8 cellular contexts compared by ENCODE assay signal in the genomic region with DNA sequence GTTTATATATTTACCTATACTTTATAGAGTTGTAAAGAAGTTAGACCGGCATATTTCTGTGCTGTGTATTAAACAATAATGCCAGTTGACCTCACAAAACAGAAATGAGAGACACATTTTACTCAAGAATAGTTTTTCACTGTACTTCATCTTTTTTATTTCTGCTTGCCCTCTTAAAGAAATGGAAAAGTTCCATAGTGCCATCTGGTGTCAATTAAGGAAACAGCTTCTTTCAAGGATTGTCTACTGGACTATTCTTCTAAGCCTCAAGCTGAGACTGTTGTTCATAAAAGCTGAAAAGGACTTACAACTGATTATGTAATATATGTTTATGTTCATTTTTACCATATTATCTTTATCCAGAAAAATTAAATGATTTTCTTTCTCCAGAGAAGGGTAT.
A peak's percentile ranks its signal among the peaks of the same experiment; 100 is the strongest.
DNase-seq lines count a peak whose midpoint lies in the region; ATAC-seq, FAIRE-seq and TF ChIP-seq lines count a peak whose summit lies in the region.

No MANE protein-coding gene starts in this region.

- H2AFZ ChIP-seq in Karpas-422 (ENCODE audit: low read length) (no peak overlapping the region), keratinocyte (ENCODE audit: control insufficient read depth, low read length) (no peak overlapping the region)

- H3K4me1 ChIP-seq in Karpas-422 (ENCODE audit: low read length) (no peaks in the 10 kb centered on the region), keratinocyte (ENCODE audit: control insufficient read depth, extremely low read depth, insufficient read depth, low read length) (no peaks in the 10 kb centered on the region)

- no peak for TF ChIP-seq POLR2A in GM12891 (IDR thresholded peaks at IDR 0.05; ENCODE audit: low read depth, low read length)

- dilution Hi-C loops in keratinocyte (cut with MboI; ENCODE audit: extremely low pct_ligation_motif_present, low sequenced_read_pairs), result no loop called here

- no peaks in the 10 kb centered on the region for H3K9me1 ChIP-seq in keratinocyte (ENCODE audit: control insufficient read depth, extremely low read depth, insufficient read depth, low read length)

- no peak for ATAC-seq in HG03025 (IDR thresholded peaks at IDR 0.05; ENCODE audit: low FRiP score, unreplicated experiment)
- no peak for ATAC-seq in GM19035 (IDR thresholded peaks at IDR 0.05; ENCODE audit: unreplicated experiment)
- no peak for ATAC-seq in HG02571 (IDR thresholded peaks at IDR 0.05; ENCODE audit: unreplicated experiment)

- H3K9ac ChIP-seq in Karpas-422 (ENCODE audit: low read length), result no peak overlapping the region
- no peak overlapping the region for H3K9ac ChIP-seq in keratinocyte (ENCODE audit: control insufficient read depth, extremely low read depth, insufficient read depth, low read length)

- no peak overlapping the region for H3K27ac ChIP-seq in Karpas-422 (ENCODE audit: low read length)
- no peak overlapping the region for H3K27ac ChIP-seq in keratinocyte (ENCODE audit: control insufficient read depth, insufficient read depth, low read length)

- DNase-seq in EL, result peak; percentile 40
- DNase-seq in Karpas-422, result peak; percentile 61
- DNase-seq in SKM-1 (lab: John Stamatoyannopoulos, UW; ENCODE audit: unreplicated experiment), result peak; percentile 24
- no peak for DNase-seq in keratinocyte (ENCODE audit: low read depth, low spot score)
- no peak for DNase-seq in GM12891 (ENCODE audit: insufficient read length, low spot score)

- H3K4me3 ChIP-seq in Karpas-422 (ENCODE audit: low read length) (no peak overlapping the region), keratinocyte (ENCODE audit: control insufficient read depth in 2 of 3, extremely low read depth in 1 of 3, insufficient read depth in 2 of 3, low read depth in 1 of 3, low read length in 3 of 3) (no peak overlapping the region)

- H3K36me3 ChIP-seq in Karpas-422 (ENCODE audit: insufficient read depth, low read length), result no peaks in the 10 kb centered on the region
- H3K36me3 ChIP-seq in keratinocyte (ENCODE audit: control insufficient read depth in 2 of 2, extremely low read depth in 1 of 2, insufficient read depth in 2 of 2, low read length in 2 of 2), result no peaks in the 10 kb centered on the region

- H3K9me3 ChIP-seq in Karpas-422 (ENCODE audit: low read length) (peaks cover 11% of the 10 kb centered on the region), keratinocyte (ENCODE audit: control insufficient read depth, low read depth, low read length) (no peaks in the 10 kb centered on the region)

- TF ChIP-seq CTCF in keratinocyte (optimal IDR thresholded peaks at IDR 0.05 in 1 of 3, IDR thresholded peaks at IDR 0.05 in 1 of 3, conservative IDR thresholded peaks at IDR 0.05 in 1 of 3; ENCODE audit: extremely low read depth in 1 of 3, insufficient read depth in 2 of 3, low read length in 3 of 3), result peak in 2 of 3 experiments; percentile 24 to 31

- H3K9me2 ChIP-seq in Karpas-422 (replicated peaks; ENCODE audit: insufficient read depth, low read length), result no peaks in the 10 kb centered on the region

- H3K27me3 ChIP-seq in Karpas-422 (ENCODE audit: low read length) (no peaks in the 10 kb centered on the region), keratinocyte (ENCODE audit: control insufficient read depth, extremely low read depth, insufficient read depth, low read length) (no peaks in the 10 kb centered on the region)

- H3K79me2 ChIP-seq in Karpas-422 (ENCODE audit: low read length), result no peaks in the 10 kb centered on the region
- H3K79me2 ChIP-seq in keratinocyte (ENCODE audit: control insufficient read depth, insufficient read depth, low read length), result no peaks in the 10 kb centered on the region

- H3K4me2 ChIP-seq in Karpas-422 (ENCODE audit: low read depth, low read length, poor library complexity, severe bottlenecking) (no peak overlapping the region), keratinocyte (ENCODE audit: control insufficient read depth, extremely low read depth, insufficient read depth, low read depth, low read length) (no peak overlapping the region)

- no peak for FAIRE-seq in keratinocyte (lab: Jason Lieb, UNC)
- FAIRE-seq in GM12891 (lab: Jason Lieb, UNC), result no peak

- no peaks in the 10 kb centered on the region for H4K20me1 ChIP-seq in Karpas-422 (ENCODE audit: insufficient read depth, low read depth, low read length)
- no peaks in the 10 kb centered on the region for H4K20me1 ChIP-seq in keratinocyte (ENCODE audit: control insufficient read depth, extremely low read depth, insufficient read depth, low read length)

TF ChIP-seq in GM12891, 5 proteins besides CTCF, POLR2A, EP300 and RAD21:
- TF ChIP-seq SPI1 (IDR thresholded peaks at IDR 0.05; ENCODE audit: low read depth, low read length) (no peak), TAF1 (IDR thresholded peaks at IDR 0.05; ENCODE audit: low read depth, low read length) (no peak), POLR2AphosphoS5 (IDR thresholded peaks at IDR 0.05; ENCODE audit: low read depth, low read length) (no peak), POU2F2 (IDR thresholded peaks at IDR 0.05; ENCODE audit: low read depth, low read length) (no peak), PAX5 (IDR thresholded peaks at IDR 0.05; ENCODE audit: insufficient read depth, low read length, severe bottlenecking) (no peak)

Comparison
In these comparisons a context has a peak if more than half of its experiments do, and no peak if none do; other contexts are left out.
1. DNase-seq: peak in EL (single experiment), Karpas-422 (single experiment) and SKM-1 (single experiment); none in keratinocyte (single experiment) and GM12891 (single experiment).